Comparison of ENCODE assay signal across 27 cellular contexts in the genomic region with DNA sequence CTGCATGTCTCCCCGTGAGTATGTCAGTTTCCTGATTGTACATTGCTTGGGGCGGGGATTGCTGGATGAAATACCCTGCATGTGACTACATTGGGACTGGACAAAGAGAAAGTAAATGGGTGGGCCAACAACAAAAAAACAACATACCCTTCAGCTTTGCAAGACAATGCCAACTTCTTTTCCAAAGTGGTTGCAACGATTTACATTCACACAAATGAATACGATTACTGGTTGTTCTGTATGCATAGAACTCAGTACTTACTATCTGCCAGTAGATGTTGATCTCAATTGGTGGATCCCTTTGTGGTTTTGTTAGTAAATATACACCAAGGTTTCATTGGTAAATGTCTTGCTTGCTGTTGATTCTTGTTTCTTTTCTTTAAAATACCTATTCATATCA.
"Had no signal": no experiment of that assay in that cellular context is flagged by ENCODE, and none has a peak within 500 bp of the region (broad histone marks: within the 10 kb centered on the region; RNA-seq: fewer than 3 reads in every experiment).

No MANE protein-coding gene starts in this region.

- H3K36me3 Mint-ChIP-seq: naive thymus-derived CD4-positive, alpha-beta T cell; neural progenitor cell; stimulated activated naive B cell treated with anti-CD40 and anti-IgM and Interleukin-4, amounts not matched to agents 10 μg/mL and 1 μg/mL and 100 μg/mL, for 72 hours had no signal

- H3K27me3 ChIP-seq: foreskin keratinocyte, gastroesophageal sphincter, heart right ventricle, neural progenitor cell, right lobe of liver, transverse colon, upper lobe of right lung, uterus had no signal

- H3K9me3 ChIP-seq: gastroesophageal sphincter, heart right ventricle, right lobe of liver, transverse colon, upper lobe of right lung, uterus had no signal

- H3K36me3 ChIP-seq: gastroesophageal sphincter, heart right ventricle, neural progenitor cell, right lobe of liver, transverse colon, upper lobe of right lung, uterus had no signal

- DNase-seq: effector CD8-positive, alpha-beta T cell; endodermal cell; foreskin keratinocyte; heart right ventricle; hippocampal formation; kidney; mesenchymal stem cell; midbrain; naive thymus-derived CD4-positive, alpha-beta T cell; right lobe of liver; small intestine; stimulated activated CD4-positive, alpha-beta T cell treated with anti-CD3 and anti-CD28 coated beads, Interleukin-15, amount 100 ng/mL, for 24 hours; stimulated activated CD4-positive, alpha-beta T cell treated with anti-CD3 and anti-CD28 coated beads, Interleukin-2, amount 100 ng/mL, for 48 hours; stimulated activated naive B cell treated with anti-CD40 and anti-IgM and Interleukin-4, amounts not matched to agents 10 μg/mL and 1 μg/mL and 100 μg/mL, for 72 hours; transverse colon; upper lobe of right lung; uterus had no signal

- H3K9ac ChIP-seq: neural progenitor cell, parathyroid adenoma had no signal

- H3K9me3 Mint-ChIP-seq: nephron; neural progenitor cell; stimulated activated naive CD8-positive, alpha-beta T cell treated with anti-CD3 and anti-CD28 coated beads, Interleukin-15, Interleukin-2, amounts not matched to agents 100 ng/mL and 50 ng/mL, for 24 hours had no signal

- H3K4me3 Mint-ChIP-seq: endodermal cell; naive thymus-derived CD4-positive, alpha-beta T cell; nephron; neural progenitor cell; stimulated activated naive B cell treated with anti-CD40 and anti-IgM and Interleukin-4, amounts not matched to agents 10 μg/mL and 1 μg/mL and 100 μg/mL, for 72 hours; stimulated activated naive CD8-positive, alpha-beta T cell treated with anti-CD3 and anti-CD28 coated beads, Interleukin-15, Interleukin-2, amounts not matched to agents 100 ng/mL and 50 ng/mL, for 24 hours had no signal

- H3K27ac Mint-ChIP-seq: endodermal cell; naive thymus-derived CD4-positive, alpha-beta T cell; nephron; neural progenitor cell; progenitor cell of endocrine pancreas; stimulated activated naive B cell treated with anti-CD40 and anti-IgM and Interleukin-4, amounts not matched to agents 10 μg/mL and 1 μg/mL and 100 μg/mL, for 72 hours; stimulated activated naive CD8-positive, alpha-beta T cell treated with anti-CD3 and anti-CD28 coated beads, Interleukin-15, Interleukin-2, amounts not matched to agents 100 ng/mL and 50 ng/mL, for 24 hours had no signal

- H3K4me1 Mint-ChIP-seq: nephron; neural progenitor cell; stimulated activated naive B cell treated with anti-CD40 and anti-IgM and Interleukin-4, amounts not matched to agents 10 μg/mL and 1 μg/mL and 100 μg/mL, for 72 hours had no signal

- H3K27me3 Mint-ChIP-seq: progenitor cell of endocrine pancreas; stimulated activated naive B cell treated with anti-CD40 and anti-IgM and Interleukin-4, amounts not matched to agents 10 μg/mL and 1 μg/mL and 100 μg/mL, for 72 hours had no signal

- H3K4me1 ChIP-seq: foreskin keratinocyte, gastroesophageal sphincter, heart right ventricle, neural progenitor cell, parathyroid adenoma, right lobe of liver, transverse colon, upper lobe of right lung, uterus had no signal

- H3K27ac ChIP-seq: epithelial cell of prostate, foreskin keratinocyte, gastroesophageal sphincter, heart right ventricle, neural progenitor cell, parathyroid adenoma, right lobe of liver, transverse colon, upper lobe of right lung, uterus had no signal

- H3K4me3 ChIP-seq: gastroesophageal sphincter, heart right ventricle, lung, neural progenitor cell, right lobe of liver, transverse colon, upper lobe of right lung, uterus had no signal

- ATAC-seq: esophagus mucosa; foreskin keratinocyte; gastroesophageal sphincter; heart right ventricle; left lobe of liver; naive thymus-derived CD4-positive, alpha-beta T cell; right lobe of liver; stimulated activated naive B cell treated with anti-CD40 and anti-IgM and Interleukin-4, amounts not matched to agents 10 μg/mL and 1 μg/mL and 100 μg/mL, for 72 hours; upper lobe of right lung had no signal
